Comparison of ENCODE assay signal across 3 cellular contexts in the genomic region with DNA sequence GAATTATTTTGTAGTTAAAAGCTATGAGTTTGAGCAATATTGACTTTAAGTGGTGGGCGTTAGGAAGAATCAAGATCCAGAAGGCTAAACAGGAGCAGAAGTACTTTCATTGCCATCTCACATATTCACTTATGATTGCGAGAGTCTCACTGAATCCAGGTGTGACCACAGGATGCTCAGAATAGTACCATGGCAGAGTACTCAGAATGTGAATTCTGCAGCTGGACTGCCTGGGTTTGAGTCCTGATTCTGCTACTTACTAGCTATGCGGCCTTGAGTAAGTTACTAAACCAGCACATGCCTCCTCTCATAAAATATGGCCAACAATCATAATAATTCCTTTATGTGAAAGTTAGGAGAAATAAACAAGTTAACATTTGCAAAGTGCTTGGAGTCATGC.
"Had no signal": no experiment of that assay in that cellular context is flagged by ENCODE, and none has a peak within 500 bp of the region (broad histone marks: within the 10 kb centered on the region; RNA-seq: fewer than 3 reads in every experiment).

No MANE protein-coding gene starts in this region.

- H3K4me3 ChIP-seq: GM12878 had no signal

- DNase-seq: GDM1, GF-D8 had no signal

- ATAC-seq: GM12878 had no signal
